Comparison of ENCODE assay signal across 8 cellular contexts in genomic region chr19:12939292-12939606, GRCh38. TPM values are rescaled to one million over a fixed set of nuclear protein-coding genes. Genes with fewer than 3 reads are reported as not detected.
DNase-seq lines count a peak whose midpoint lies in the region; ATAC-seq and TF ChIP-seq lines count a peak whose summit lies in the region.

No MANE protein-coding gene starts in this region.

- H3K4me1 Mint-ChIP-seq in T-helper 17 cell: peaks cover 40% of the 10 kb centered on the region

- WGBS in upper lobe of left lung, 2 donors: 0% methylated on average over 4 to 15 of the region's 15 CpGs

- no peaks in the 10 kb centered on the region for H3K27me3 Mint-ChIP-seq in T-helper 17 cell

- H3K4me3 ChIP-seq in GM12875 (ENCODE audit: low read depth, low read length) (peak overlapping the region; percentile 97), mucosa of stomach (ENCODE audit: low read length) (peak overlapping the region; percentile 98), upper lobe of left lung (peak overlapping the region; percentile 68 to 91 (median 79))

- DNase-seq in T-helper 17 cell (no peak), upper lobe of left lung (peak in 1 of 2 donors; percentile 51), midbrain (lab: John Stamatoyannopoulos, UW) (no peak), GF-D8 (lab: John Stamatoyannopoulos, UW) (no peak)
- DNase-seq in effector CD4-positive, alpha-beta T cell: peak; percentile 16

- no peak for TF ChIP-seq POLR2A in upper lobe of left lung (IDR thresholded peaks at IDR 0.05)

- H3K36me3 Mint-ChIP-seq in T-helper 17 cell (ENCODE audit: low read depth): peaks cover 9% of the 10 kb centered on the region

- no peaks in the 10 kb centered on the region for H3K9me3 ChIP-seq in T-helper 17 cell (ENCODE audit: control insufficient read depth, low read length, poor library complexity, severe bottlenecking)
- no peaks in the 10 kb centered on the region for H3K9me3 ChIP-seq in mucosa of stomach (ENCODE audit: control insufficient read depth, low read length)
- no peaks in the 10 kb centered on the region for H3K9me3 ChIP-seq in upper lobe of left lung

- no peak for TF ChIP-seq EP300 in upper lobe of left lung (IDR thresholded peaks at IDR 0.05)

- H3K4me1 ChIP-seq in mucosa of stomach (ENCODE audit: control insufficient read depth, insufficient read depth, low read length) (peaks cover 39% of the 10 kb centered on the region), upper lobe of left lung (peaks cover 45 to 65% (median 50%) of the 10 kb centered on the region in 4 donors)

- H3K4me3 Mint-ChIP-seq in T-helper 17 cell: peak overlapping the region; percentile 97

- peak overlapping the region; percentile 82 to 94 (median 88) for H3K27ac ChIP-seq in upper lobe of left lung

- ATAC-seq in T-helper 17 cell (no peak), upper lobe of left lung (ENCODE audit: low FRiP score in 2 of 2) (no peak), HG02981 (IDR thresholded peaks at IDR 0.05; ENCODE audit: unreplicated experiment) (no peak)

- H3K27ac Mint-ChIP-seq in T-helper 17 cell: peak overlapping the region; percentile 98

- peak overlapping the region; percentile 99 for H3K9ac ChIP-seq in mucosa of stomach (ENCODE audit: low read length)

- no peaks in the 10 kb centered on the region for H3K27me3 ChIP-seq in mucosa of stomach (ENCODE audit: control insufficient read depth, insufficient read depth, low read length)
- H3K27me3 ChIP-seq in upper lobe of left lung: no peaks in the 10 kb centered on the region

- peaks cover 30% of the 10 kb centered on the region for H3K36me3 ChIP-seq in mucosa of stomach (ENCODE audit: control insufficient read depth, insufficient read depth, low read length)
- H3K36me3 ChIP-seq in upper lobe of left lung: peaks cover 14 to 51% (median 39%) of the 10 kb centered on the region in 4 donors

- no peak for TF ChIP-seq CTCF in GM12875 (IDR thresholded peaks at IDR 0.05; ENCODE audit: borderline replicate concordance, insufficient read depth, low read depth, low read length)
- no peak for TF ChIP-seq CTCF in upper lobe of left lung (IDR thresholded peaks at IDR 0.05)

RNA-seq across cellular contexts. Expression of gene CALR, which starts 0.8 kb away (rescaled TPM):
- 100 to 1,000 TPM; 418 to 472 TPM for total RNA-seq in T-helper 17 cell
- 1,000 to 10,000 TPM in 1 of 6 donors, 100 to 1,000 TPM in 5; 171 to 1,351 (median 423) TPM for total RNA-seq in upper lobe of left lung

RNA-seq across cellular contexts. Expression of gene FARSA, which starts 5.7 kb away (rescaled TPM):
- total RNA-seq in T-helper 17 cell (10 to 100 TPM; 23.2 to 28.3 TPM), upper lobe of left lung (100 to 1,000 TPM in 1 of 6 donors, 10 to 100 TPM in 5; 35.3 to 104 (median 53.4) TPM)

RNA-seq across cellular contexts. Expression of gene RAD23A, which starts 6.4 kb away (rescaled TPM):
- total RNA-seq in T-helper 17 cell: 10 to 100 TPM; 74.1 to 82.1 TPM
- total RNA-seq in upper lobe of left lung: 100 to 1,000 TPM in 3 of 6 donors, 10 to 100 TPM in 3; 69.1 to 115 (median 98.8) TPM

RNA-seq across cellular contexts. Expression of gene GADD45GIP1, which starts 17.8 kb away (rescaled TPM):
- 1 to 10 TPM; 6.9 to 8.3 TPM for total RNA-seq in T-helper 17 cell
- 10 to 100 TPM; 15.3 to 43.8 (median 26.6) TPM for total RNA-seq in upper lobe of left lung

RNA-seq across cellular contexts. Expression of gene SYCE2, which starts 20.2 kb away (rescaled TPM):
- total RNA-seq in T-helper 17 cell (under 1 TPM; 0.52 to 0.86 TPM), upper lobe of left lung (not detected)
